Comparison of ENCODE assay signal across 36 cellular contexts in genomic region chr15:58287891-58288290, GRCh38.
"Had no signal": no experiment of that assay in that cellular context is flagged by ENCODE, and none has a peak within 500 bp of the region (broad histone marks: within the 10 kb centered on the region; RNA-seq: fewer than 3 reads in every experiment).

No MANE protein-coding gene starts in this region.

- H3K4me3 Mint-ChIP-seq: activated B cell treated with CpG ODN at 0.5 μM for 24 hours; activated CD4-positive, alpha-beta memory T cell treated with anti-CD3 and anti-CD28 coated beads for 36 hours; activated CD4-positive, alpha-beta T cell treated with anti-CD3 and anti-CD28 coated beads, Interleukin-2, amount 10 ng/mL, durations not matched to agents 24 days and 14 days; activated CD8-positive, alpha-beta T cell treated with anti-CD3 and anti-CD28 coated beads for 36 hours; activated naive CD4-positive, alpha-beta T cell treated with anti-CD3 and anti-CD28 coated beads for 36 hours; activated naive CD8-positive, alpha-beta T cell treated with anti-CD3 and anti-CD28 coated beads for 36 hours; activated T-cell treated with anti-CD3 and anti-CD28 coated beads, Interleukin-2, amount 50 U/mL, for 4 hours; activated T-cell treated with anti-CD3 and anti-CD28 coated beads, Interleukin-2, amount 50 U/mL, for 72 hours; activated T-helper 1 cell treated with anti-CD3 and anti-CD28 coated beads, Interleukin-12 subunit alpha, Interleukin-12 subunit beta, Interleukin-2, Interleukin-4 antibody, amounts not matched to agents 30 ng/mL and 10 ng/mL and 1 ng/mL, durations not matched to agents 14 hours and 24 hours and 36 hours; activated T-helper 17 cell treated with anti-CD3 and anti-CD28 coated beads, Interleukin-2, amount 50 U/mL, for 72 hours; T-helper 1 cell treated with Interleukin-12 subunit alpha and Interleukin-12 subunit beta and Interleukin-4 antibody, amounts not matched to agents 30 μg/mL and 1 μg/mL, for 36 hours; T-helper 2 cell treated with Interferon-gamma antibody and Interleukin-4, amounts not matched to agents 5 μg/mL and 100 μg/mL, for 36 hours had no signal

- H3K27ac ChIP-seq: adrenal gland, body of pancreas, brain microvascular endothelial cell, breast epithelium, VCaP had no signal

- H3K9me3 ChIP-seq: adrenal gland, body of pancreas had no signal

- H3K4me1 ChIP-seq: adrenal gland, breast epithelium had no signal

- H3K4me1 Mint-ChIP-seq: activated B cell treated with CpG ODN at 0.5 μM for 24 hours had no signal

- H3K27me3 ChIP-seq: adrenal gland, body of pancreas, brain microvascular endothelial cell, breast epithelium had no signal

- ATAC-seq: activated CD8-positive, alpha-beta T cell treated with anti-CD3 and anti-CD28 coated beads for 36 hours; activated naive CD4-positive, alpha-beta T cell treated with anti-CD3 and anti-CD28 coated beads, Interleukin-2, amount 50 U/mL, for 72 hours; activated T-cell treated with anti-CD3 and anti-CD28 coated beads, Interleukin-2, amount 50 U/mL, for 4 hours; activated T-cell treated with anti-CD3 and anti-CD28 coated beads, Interleukin-2, amount 50 U/mL, for 72 hours; activated T-helper 17 cell treated with anti-CD3 and anti-CD28 coated beads, Interleukin-2, amount 50 U/mL, for 72 hours; body of pancreas had no signal

- H3K27ac Mint-ChIP-seq: activated B cell treated with CpG ODN at 0.5 μM for 24 hours; activated CD4-positive, alpha-beta memory T cell treated with anti-CD3 and anti-CD28 coated beads for 36 hours; activated CD4-positive, alpha-beta T cell treated with anti-CD3 and anti-CD28 coated beads, Interleukin-2, amount 10 ng/mL, durations not matched to agents 24 days and 14 days; activated CD8-positive, alpha-beta T cell treated with anti-CD3 and anti-CD28 coated beads for 36 hours; activated naive CD4-positive, alpha-beta T cell treated with anti-CD3 and anti-CD28 coated beads for 36 hours; activated naive CD4-positive, alpha-beta T cell treated with anti-CD3 and anti-CD28 coated beads, Interleukin-2, amount 50 U/mL, for 72 hours; activated naive CD8-positive, alpha-beta T cell treated with anti-CD3 and anti-CD28 coated beads for 36 hours; activated T-cell treated with anti-CD3 and anti-CD28 coated beads, Interleukin-2, amount 50 U/mL, for 72 hours; activated T-helper 1 cell treated with anti-CD3 and anti-CD28 coated beads, Interleukin-12 subunit alpha, Interleukin-12 subunit beta, Interleukin-2, Interleukin-4 antibody, amounts not matched to agents 30 ng/mL and 10 ng/mL and 1 ng/mL, durations not matched to agents 14 hours and 24 hours and 36 hours; activated T-helper 17 cell treated with anti-CD3 and anti-CD28 coated beads, Interleukin-2, amount 50 U/mL, for 72 hours; T-helper 1 cell treated with Interleukin-12 subunit alpha and Interleukin-12 subunit beta and Interleukin-4 antibody, amounts not matched to agents 30 μg/mL and 1 μg/mL, for 36 hours; T-helper 2 cell treated with Interferon-gamma antibody and Interleukin-4, amounts not matched to agents 5 μg/mL and 100 μg/mL, for 36 hours had no signal

- H3K36me3 ChIP-seq: adrenal gland, brain microvascular endothelial cell, breast epithelium had no signal

- FAIRE-seq: astrocyte, TTC549 had no signal

- H3K36me3 Mint-ChIP-seq: activated CD4-positive, alpha-beta memory T cell treated with anti-CD3 and anti-CD28 coated beads for 36 hours; activated naive CD4-positive, alpha-beta T cell treated with anti-CD3 and anti-CD28 coated beads, Interleukin-2, amount 50 U/mL, for 72 hours had no signal

- DNase-seq: activated B cell treated with CpG ODN at 0.5 μM for 24 hours; activated CD4-positive, alpha-beta memory T cell treated with anti-CD3 and anti-CD28 coated beads for 36 hours; activated CD4-positive, alpha-beta T cell treated with anti-CD3 and anti-CD28 coated beads for 4 hours; activated CD4-positive, alpha-beta T cell treated with anti-CD3 and anti-CD28 coated beads, Interleukin-2, amount 10 ng/mL, durations not matched to agents 24 days and 14 days; activated CD4-positive, alpha-beta T cell treated with anti-CD3 and anti-CD28 coated beads, Interleukin-2, amount 50 U/mL, for 1 hour; activated CD4-positive, alpha-beta T cell treated with anti-CD3 and anti-CD28 coated beads, Interleukin-2, amount 50 U/mL, for 4 hours; activated CD4-positive, CD25-positive, alpha-beta regulatory T cell treated with anti-CD3 and anti-CD28 coated beads, Interleukin-2, amount 50 U/mL, for 72 hours; activated CD8-positive, alpha-beta memory T cell treated with anti-CD3 and anti-CD28 coated beads, Interleukin-2, amount 50 U/mL, for 4 hours; activated CD8-positive, alpha-beta T cell treated with anti-CD3 and anti-CD28 coated beads for 36 hours; activated effector memory CD4-positive, alpha-beta T cell treated with anti-CD3 and anti-CD28 coated beads, Interleukin-2, amount 50 U/mL, for 16 hours; activated gamma-delta T cell treated with Interleukin-2 at 50 U/mL for 16 hours; activated naive CD4-positive, alpha-beta T cell; activated naive CD4-positive, alpha-beta T cell treated with anti-CD3 and anti-CD28 coated beads for 36 hours; activated naive CD4-positive, alpha-beta T cell treated with anti-CD3 and anti-CD28 coated beads, Interleukin-2, amount 50 U/mL, for 16 hours; activated naive CD8-positive, alpha-beta T cell treated with anti-CD3 and anti-CD28 coated beads for 36 hours; activated T-cell treated with anti-CD3 and anti-CD28 coated beads for 4 hours; activated T-cell treated with anti-CD3 and anti-CD28 coated beads, Interleukin-2, amount 50 U/mL, for 1 hour; activated T-cell treated with anti-CD3 and anti-CD28 coated beads, Interleukin-2, amount 50 U/mL, for 4 hours; activated T-cell treated with anti-CD3 and anti-CD28 coated beads, Interleukin-2, amount 50 U/mL, for 72 hours; adrenal gland; amniotic stem cell; aorta; body of pancreas; brain microvascular endothelial cell; central memory CD4-positive, alpha-beta T cell; T-helper 2 cell; T-helper 9 cell had no signal

- H3K9me3 Mint-ChIP-seq: activated CD4-positive, alpha-beta memory T cell treated with anti-CD3 and anti-CD28 coated beads for 36 hours; activated CD4-positive, alpha-beta T cell treated with anti-CD3 and anti-CD28 coated beads, Interleukin-2, amount 10 ng/mL, durations not matched to agents 24 days and 14 days; activated T-cell treated with anti-CD3 and anti-CD28 coated beads, Interleukin-2, amount 50 U/mL, for 72 hours had no signal

- H3K27me3 Mint-ChIP-seq: activated B cell treated with CpG ODN at 0.5 μM for 24 hours; activated CD4-positive, alpha-beta memory T cell treated with anti-CD3 and anti-CD28 coated beads for 36 hours; activated CD4-positive, alpha-beta T cell treated with anti-CD3 and anti-CD28 coated beads, Interleukin-2, amount 10 ng/mL, durations not matched to agents 24 days and 14 days; activated CD8-positive, alpha-beta T cell treated with anti-CD3 and anti-CD28 coated beads for 36 hours; activated naive CD8-positive, alpha-beta T cell treated with anti-CD3 and anti-CD28 coated beads for 36 hours; activated T-helper 17 cell treated with anti-CD3 and anti-CD28 coated beads, Interleukin-2, amount 50 U/mL, for 72 hours had no signal

- H3K4me3 ChIP-seq: adrenal gland, body of pancreas, breast epithelium had no signal
